ENCODE assay signal across 8 cellular contexts in genomic region chr11:65553301-65554001, GRCh38. TPM values are rescaled to one million over a fixed set of nuclear protein-coding genes. Genes with fewer than 3 reads are reported as not detected.
DNase-seq lines count a peak whose midpoint lies in the region; ATAC-seq, FAIRE-seq and TF ChIP-seq lines count a peak whose summit lies in the region.

No MANE protein-coding gene starts in this region.

- H3K9me3 Mint-ChIP-seq in glutamatergic neuron (ENCODE audit: unreplicated experiment) = peaks cover 15% of the 10 kb centered on the region
- H3K9me3 Mint-ChIP-seq in chondrocyte (ENCODE audit: low read depth) = no peaks in the 10 kb centered on the region

- H3K27ac Mint-ChIP-seq in glutamatergic neuron (ENCODE audit: unreplicated experiment) = no peak overlapping the region
- no peak overlapping the region for H3K27ac Mint-ChIP-seq in chondrocyte (ENCODE audit: unreplicated experiment)

- no peak overlapping the region for H3K4me3 ChIP-seq in right cardiac atrium (ENCODE audit: low read length)
- H3K4me3 ChIP-seq in left ventricle myocardium inferior = no peak overlapping the region
- H3K4me3 ChIP-seq in upper lobe of right lung = no peak overlapping the region

- no peak for TF ChIP-seq POLR2A in H54 (IDR thresholded peaks at IDR 0.05; ENCODE audit: low read depth, low read length)

- WGBS in right cardiac atrium = 64% methylated on average over 37 of the region's 37 CpGs

- H3K36me3 Mint-ChIP-seq in glutamatergic neuron (ENCODE audit: unreplicated experiment) = no peaks in the 10 kb centered on the region
- H3K36me3 Mint-ChIP-seq in chondrocyte (ENCODE audit: low read depth) = peaks cover 27% of the 10 kb centered on the region

- TF ChIP-seq CTCF in left ventricle myocardium inferior (IDR thresholded peaks at IDR 0.05; ENCODE audit: borderline replicate concordance) = no peak
- no peak for TF ChIP-seq CTCF in glutamatergic neuron (IDR thresholded peaks at IDR 0.05; ENCODE audit: partially characterized antibody, unreplicated experiment)
- no peak for TF ChIP-seq CTCF in upper lobe of right lung (IDR thresholded peaks at IDR 0.05)
- no peak for TF ChIP-seq CTCF in D721Med (IDR thresholded peaks at IDR 0.05; ENCODE audit: insufficient read depth, missing control alignments)
- TF ChIP-seq CTCF in chondrocyte (IDR thresholded peaks at IDR 0.05) = no peak

- H3K27me3 ChIP-seq in right cardiac atrium (ENCODE audit: control insufficient read depth, insufficient read depth) (no peaks in the 10 kb centered on the region), left ventricle myocardium inferior (ENCODE audit: low read depth) (no peaks in the 10 kb centered on the region), upper lobe of right lung (no peaks in the 10 kb centered on the region)

- DNase-seq in right cardiac atrium (peak in 2 of 3 donors; percentile 58 to 62), left ventricle myocardium inferior (no peak), glutamatergic neuron (peak; percentile 45), upper lobe of right lung (no peak), D721Med (ENCODE audit: insufficient read length, low spot score) (no peak), chondrocyte (ENCODE audit: low spot score) (no peak), H54 (ENCODE audit: insufficient read length, low spot score) (no peak)
- DNase-seq in activated CD4-positive, alpha-beta T cell treated with anti-CD3 and anti-CD28 coated beads for 1 hour = peak; percentile 58

- H3K27me3 Mint-ChIP-seq in glutamatergic neuron (ENCODE audit: unreplicated experiment) (peaks cover 29% of the 10 kb centered on the region), chondrocyte (ENCODE audit: low read depth) (no peaks in the 10 kb centered on the region)

- H3K9me3 ChIP-seq in right cardiac atrium (ENCODE audit: control insufficient read depth, low read length) = no peaks in the 10 kb centered on the region
- H3K9me3 ChIP-seq in left ventricle myocardium inferior (replicated peaks) = no peaks in the 10 kb centered on the region
- H3K9me3 ChIP-seq in upper lobe of right lung = no peaks in the 10 kb centered on the region

- H3K36me3 ChIP-seq in left ventricle myocardium inferior (peaks cover 48% of the 10 kb centered on the region), upper lobe of right lung (peaks cover 6% of the 10 kb centered on the region)

- FAIRE-seq in D721Med (lab: Jason Lieb, UNC) (no peak), H54 (lab: Jason Lieb, UNC) (no peak)

- H3K4me3 Mint-ChIP-seq in glutamatergic neuron (ENCODE audit: unreplicated experiment) = no peak overlapping the region
- H3K4me3 Mint-ChIP-seq in chondrocyte (ENCODE audit: unreplicated experiment) = no peak overlapping the region

- intact Hi-C loops in right cardiac atrium (cut with DNase I) = no loop called here
- intact Hi-C loops in left ventricle myocardium inferior (cut with micrococcal nuclease) = no loop called here
- intact Hi-C loops in upper lobe of right lung (cut with DNase I) = no loop called here

- no peaks in the 10 kb centered on the region for H3K4me1 ChIP-seq in right cardiac atrium (ENCODE audit: control insufficient read depth, insufficient read depth, low read length)
- H3K4me1 ChIP-seq in left ventricle myocardium inferior = peaks cover 62% of the 10 kb centered on the region
- H3K4me1 ChIP-seq in upper lobe of right lung = peaks cover 25% of the 10 kb centered on the region

- H3K27ac ChIP-seq in right cardiac atrium (ENCODE audit: low read length) (no peak overlapping the region), left ventricle myocardium inferior (replicated peaks) (no peak overlapping the region), upper lobe of right lung (no peak overlapping the region)

- ATAC-seq in right cardiac atrium = no peak
- peak; percentile 2 for ATAC-seq in upper lobe of right lung

- H3K4me1 Mint-ChIP-seq in glutamatergic neuron (ENCODE audit: low read depth, unreplicated experiment) = peaks cover 14% of the 10 kb centered on the region
- H3K4me1 Mint-ChIP-seq in chondrocyte (ENCODE audit: low read depth) = peaks cover 41% of the 10 kb centered on the region

RNA-seq across cellular contexts. Expression of gene LTBP3, which starts 4.7 kb away (rescaled TPM):
- total RNA-seq in right cardiac atrium (100 to 1,000 TPM; 128 to 161 (median 140) TPM), left ventricle myocardium inferior (80.3 TPM), glutamatergic neuron (ENCODE audit: unreplicated experiment) (2.5 TPM), upper lobe of right lung (128 TPM), chondrocyte (264 to 272 TPM (median 271 TPM) in 3 replicates)
- 60.2 TPM for polyA plus RNA-seq in right cardiac atrium

RNA-seq across cellular contexts. Expression of gene ZNRD2, which starts 16.8 kb away (rescaled TPM):
- total RNA-seq in right cardiac atrium (10 to 100 TPM; 32.6 to 35.3 (median 34.9) TPM), left ventricle myocardium inferior (21.1 TPM), glutamatergic neuron (ENCODE audit: unreplicated experiment) (37.9 TPM), upper lobe of right lung (24.0 TPM), chondrocyte (26.4 to 32.1 TPM (median 28.1 TPM) in 3 replicates)
- polyA plus RNA-seq in right cardiac atrium = 56.8 TPM

RNA-seq across cellular contexts. Expression of gene FAM89B, which starts 18.9 kb away (rescaled TPM):
- 10 to 100 TPM; 40.5 to 46.6 (median 45.9) TPM for total RNA-seq in right cardiac atrium
- 43.0 TPM for polyA plus RNA-seq in right cardiac atrium
- 40.9 TPM for total RNA-seq in left ventricle myocardium inferior
- total RNA-seq in glutamatergic neuron (ENCODE audit: unreplicated experiment) = 184 TPM
- total RNA-seq in upper lobe of right lung = 44.1 TPM
- 84.8 to 91.9 TPM (median 86.8 TPM) in 3 replicates for total RNA-seq in chondrocyte

RNA-seq across cellular contexts. Expression of gene EHBP1L1, which starts 22.4 kb away (rescaled TPM):
- 10 to 100 TPM; 43.9 to 80.2 (median 48.2) TPM for total RNA-seq in right cardiac atrium
- polyA plus RNA-seq in right cardiac atrium = 35.7 TPM
- total RNA-seq in left ventricle myocardium inferior = 69.5 TPM
- 14.2 TPM for total RNA-seq in glutamatergic neuron (ENCODE audit: unreplicated experiment)
- total RNA-seq in upper lobe of right lung = 88.3 TPM
- 28.1 to 82.0 TPM (median 81.3 TPM) in 3 replicates for total RNA-seq in chondrocyte

RNA-seq across cellular contexts. Expression of gene SCYL1, which starts 28.6 kb away (rescaled TPM):
- total RNA-seq in right cardiac atrium (10 to 100 TPM; 59.9 to 65.2 (median 62.8) TPM), left ventricle myocardium inferior (60.2 TPM), glutamatergic neuron (ENCODE audit: unreplicated experiment) (80.0 TPM), upper lobe of right lung (74.4 TPM), chondrocyte (108 to 123 TPM (median 120 TPM) in 3 replicates)
- 56.6 TPM for polyA plus RNA-seq in right cardiac atrium

Comparison
In these comparisons a context has a peak if more than half of its experiments do, and no peak if none do; other contexts are left out.
1. DNase-seq: peak in right cardiac atrium (2 of 3), activated CD4-positive, alpha-beta T cell treated with anti-CD3 and anti-CD28 coated beads for 1 hour (single experiment) and glutamatergic neuron (single experiment); none in left ventricle myocardium inferior (single experiment), upper lobe of right lung (single experiment), D721Med (single experiment), chondrocyte (single experiment) and H54 (single experiment).
2. RNA of gene LTBP3, which starts 4.7 kb away (total RNA-seq): 264 to 272 TPM in chondrocyte, 128 to 161 TPM in right cardiac atrium, 128 TPM in upper lobe of right lung (single experiment) and 80.3 TPM in left ventricle myocardium inferior (single experiment); 2.5 TPM in glutamatergic neuron (single experiment); every median in the first group is over 10 times any median in the second.